Comparison of ENCODE assay signal across 15 cellular contexts in the genomic region with DNA sequence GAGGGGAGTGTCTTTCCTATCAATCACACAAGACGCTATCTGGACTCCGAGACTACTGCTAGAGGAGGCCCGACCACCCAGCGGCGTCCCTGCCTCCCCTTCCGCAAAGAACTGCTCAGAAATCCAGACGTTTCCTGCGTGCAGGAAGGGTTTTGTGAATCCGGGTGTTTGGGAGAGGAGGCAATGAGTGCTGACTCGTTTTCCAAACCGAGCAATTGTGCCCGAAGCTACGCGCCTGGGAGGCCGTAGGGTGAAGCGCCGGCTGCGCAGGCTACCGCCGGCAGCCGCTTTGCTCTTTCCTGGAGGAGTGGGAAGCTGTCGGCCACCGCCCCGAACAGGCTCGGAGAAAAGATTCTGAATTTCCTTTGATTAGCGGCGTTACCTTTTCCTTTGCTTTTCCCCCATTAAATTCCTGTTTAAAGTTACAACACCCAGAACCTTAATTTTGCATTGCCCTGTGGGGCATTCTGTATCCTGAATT. TPM values are rescaled to one million over a fixed set of nuclear protein-coding genes. Genes with fewer than 3 reads are reported as not detected.
DNase-seq lines count a peak whose midpoint lies in the region; ATAC-seq, FAIRE-seq and TF ChIP-seq lines count a peak whose summit lies in the region.
"Had no signal": no experiment of that assay in that cellular context is flagged by ENCODE, and none has a peak within 500 bp of the region (broad histone marks: within the 10 kb centered on the region; RNA-seq: fewer than 3 reads in every experiment).

No MANE protein-coding gene starts in this region.

- no peak for DNase-seq in activated naive CD4-positive, alpha-beta T cell treated with anti-CD3 and anti-CD28 coated beads, Interleukin-2, amount 10 ng/mL, durations not matched to agents 7 days and 5 days
- no peak for DNase-seq in activated naive CD4-positive, alpha-beta T cell treated with anti-CD3 and anti-CD28 coated beads for 36 hours
- peak; percentile 51 for DNase-seq in astrocyte of the hippocampus (ENCODE audit: low read depth, low spot score)
- no peak for DNase-seq in keratinocyte (ENCODE audit: low read depth, low spot score)
- DNase-seq in stimulated activated naive CD8-positive, alpha-beta T cell treated with anti-CD3 and anti-CD28 coated beads, Interleukin-15, Interleukin-2, amounts not matched to agents 100 U/mL and 50 U/mL, for 24 hours, result peak; percentile 11
- DNase-seq: activated CD4-positive, CD25-positive, alpha-beta regulatory T cell treated with anti-CD3 and anti-CD28 coated beads, Interleukin-2, amount 50 U/mL, for 72 hours; body of pancreas; GM23248; immature natural killer cell; midbrain; OCI-M1 had no signal

- peaks cover 94% of the 10 kb centered on the region for H3K27me3 Mint-ChIP-seq in activated naive CD4-positive, alpha-beta T cell treated with anti-CD3 and anti-CD28 coated beads, Interleukin-2, amount 10 ng/mL, durations not matched to agents 7 days and 5 days
- peaks cover 81% of the 10 kb centered on the region for H3K27me3 Mint-ChIP-seq in activated naive CD4-positive, alpha-beta T cell treated with anti-CD3 and anti-CD28 coated beads for 36 hours (ENCODE audit: low read depth)

- peaks cover 15% of the 10 kb centered on the region for H3K4me1 Mint-ChIP-seq in activated naive CD4-positive, alpha-beta T cell treated with anti-CD3 and anti-CD28 coated beads, Interleukin-2, amount 10 ng/mL, durations not matched to agents 7 days and 5 days
- peaks cover 43% of the 10 kb centered on the region for H3K4me1 Mint-ChIP-seq in activated naive CD4-positive, alpha-beta T cell treated with anti-CD3 and anti-CD28 coated beads for 36 hours (ENCODE audit: low read depth)

- peak overlapping the region in 1 of 3 experiments; percentile 37 for H3K4me3 ChIP-seq in keratinocyte (ENCODE audit: control insufficient read depth in 2 of 3, extremely low read depth in 1 of 3, insufficient read depth in 2 of 3, low read depth in 1 of 3, low read length in 3 of 3)
- H3K4me3 ChIP-seq: body of pancreas, GM23248 had no signal

- H3K27ac ChIP-seq in keratinocyte (ENCODE audit: control insufficient read depth, insufficient read depth, low read length), result no peak overlapping the region
- H3K27ac ChIP-seq: body of pancreas, GM23248 had no signal

- ATAC-seq in stimulated activated naive CD8-positive, alpha-beta T cell treated with anti-CD3 and anti-CD28 coated beads, Interleukin-15, Interleukin-2, amounts not matched to agents 100 U/mL and 50 U/mL, for 24 hours, result no peak
- ATAC-seq in HG03159 (IDR thresholded peaks at IDR 0.05; ENCODE audit: unreplicated experiment) (no peak), GM18520 (IDR thresholded peaks at IDR 0.05; ENCODE audit: unreplicated experiment) (no peak), GM19397 (IDR thresholded peaks at IDR 0.05; ENCODE audit: unreplicated experiment) (no peak)
- ATAC-seq: body of pancreas had no signal

- CTCF ChIA-PET in activated naive CD4-positive, alpha-beta T cell treated with anti-CD3 and anti-CD28 coated beads, Interleukin-2, amount 10 ng/mL, durations not matched to agents 7 days and 5 days (lab: Charles Lee), result no interaction called here
- CTCF ChIA-PET in activated naive CD4-positive, alpha-beta T cell treated with anti-CD3 and anti-CD28 coated beads for 36 hours (lab: Charles Lee), result interaction anchor here (1.9 kb wide), 2 partner anchors 35 to 42 kb away, joined by 8 to 9 read pairs; no protein-coding TSS in a partner anchor

- H3K9me3 Mint-ChIP-seq in activated naive CD4-positive, alpha-beta T cell treated with anti-CD3 and anti-CD28 coated beads, Interleukin-2, amount 10 ng/mL, durations not matched to agents 7 days and 5 days, result no peaks in the 10 kb centered on the region
- H3K9me3 Mint-ChIP-seq in activated naive CD4-positive, alpha-beta T cell treated with anti-CD3 and anti-CD28 coated beads for 36 hours, result no peaks in the 10 kb centered on the region

- no peaks in the 10 kb centered on the region for H3K79me2 ChIP-seq in keratinocyte (ENCODE audit: control insufficient read depth, insufficient read depth, low read length)

- H3K9me1 ChIP-seq in keratinocyte (ENCODE audit: control insufficient read depth, extremely low read depth, insufficient read depth, low read length), result no peaks in the 10 kb centered on the region

- H3K36me3 ChIP-seq in keratinocyte (ENCODE audit: control insufficient read depth in 2 of 2, extremely low read depth in 1 of 2, insufficient read depth in 2 of 2, low read length in 2 of 2), result no peaks in the 10 kb centered on the region

- H3K4me3 Mint-ChIP-seq in activated naive CD4-positive, alpha-beta T cell treated with anti-CD3 and anti-CD28 coated beads, Interleukin-2, amount 10 ng/mL, durations not matched to agents 7 days and 5 days, result no peak overlapping the region
- H3K4me3 Mint-ChIP-seq in activated naive CD4-positive, alpha-beta T cell treated with anti-CD3 and anti-CD28 coated beads for 36 hours, result no peak overlapping the region

- no peak overlapping the region for H3K9ac ChIP-seq in keratinocyte (ENCODE audit: control insufficient read depth, extremely low read depth, insufficient read depth, low read length)
- H3K9ac ChIP-seq: GM23248 had no signal

- no peaks in the 10 kb centered on the region for H4K20me1 ChIP-seq in keratinocyte (ENCODE audit: control insufficient read depth, extremely low read depth, insufficient read depth, low read length)

- H3K27me3 ChIP-seq in keratinocyte (ENCODE audit: control insufficient read depth, extremely low read depth, insufficient read depth, low read length), result peaks cover 87% of the 10 kb centered on the region

- peak overlapping the region; percentile 76 for H3K27ac Mint-ChIP-seq in activated naive CD4-positive, alpha-beta T cell treated with anti-CD3 and anti-CD28 coated beads, Interleukin-2, amount 10 ng/mL, durations not matched to agents 7 days and 5 days
- H3K27ac Mint-ChIP-seq in activated naive CD4-positive, alpha-beta T cell treated with anti-CD3 and anti-CD28 coated beads for 36 hours, result no peak overlapping the region
- H3K27ac Mint-ChIP-seq: immature natural killer cell had no signal

- peaks cover 6% of the 10 kb centered on the region for H3K36me3 Mint-ChIP-seq in activated naive CD4-positive, alpha-beta T cell treated with anti-CD3 and anti-CD28 coated beads, Interleukin-2, amount 10 ng/mL, durations not matched to agents 7 days and 5 days
- H3K36me3 Mint-ChIP-seq in activated naive CD4-positive, alpha-beta T cell treated with anti-CD3 and anti-CD28 coated beads for 36 hours (ENCODE audit: low read depth), result peaks cover 1% of the 10 kb centered on the region

- intact Hi-C loops in activated naive CD4-positive, alpha-beta T cell treated with anti-CD3 and anti-CD28 coated beads for 36 hours (cut with micrococcal nuclease), result loop anchor here (1.0 to 10.0 kb wide), 2 partner anchors 30 to 858 kb away; partner anchors contain the start of gene GFRA1

- no peak overlapping the region for H2AFZ ChIP-seq in keratinocyte (ENCODE audit: control insufficient read depth, low read length)

- peaks cover 4% of the 10 kb centered on the region for H3K9me3 ChIP-seq in keratinocyte (ENCODE audit: control insufficient read depth, low read depth, low read length)
- H3K9me3 ChIP-seq: body of pancreas had no signal

- no peak for TF ChIP-seq CTCF in keratinocyte (optimal IDR thresholded peaks at IDR 0.05 in 1 of 3, IDR thresholded peaks at IDR 0.05 in 1 of 3, conservative IDR thresholded peaks at IDR 0.05 in 1 of 3; ENCODE audit: extremely low read depth in 1 of 3, insufficient read depth in 2 of 3, low read length in 3 of 3)

- dilution Hi-C loops in keratinocyte (cut with MboI; ENCODE audit: extremely low pct_ligation_motif_present, low sequenced_read_pairs), result no loop called here

- peak overlapping the region; percentile 41 for H3K4me2 ChIP-seq in keratinocyte (ENCODE audit: control insufficient read depth, extremely low read depth, insufficient read depth, low read depth, low read length)

- no peak for FAIRE-seq in keratinocyte (lab: Jason Lieb, UNC)
- FAIRE-seq: D721Med had no signal

- H3K4me1 ChIP-seq in keratinocyte (ENCODE audit: control insufficient read depth, extremely low read depth, insufficient read depth, low read length), result peaks cover 2% of the 10 kb centered on the region

RNA-seq across cellular contexts. Expression of gene VAX1, which starts 5.3 kb away (rescaled TPM):
- total RNA-seq in activated naive CD4-positive, alpha-beta T cell treated with anti-CD3 and anti-CD28 coated beads for 36 hours, result not detected
- 0.03 to 0.04 TPM in 2 of 3 replicates, not detected in the other for polyA plus RNA-seq in keratinocyte
- not detected for polyA plus RNA-seq in keratinocyte (2011; ENCODE audit: low read depth)
- polyA plus RNA-seq in keratinocyte (2011; cell fraction: cytosol; rRNA removed), result 0.04 TPM in 1 of 2 replicates, not detected in the other
- not detected in 2 replicates for polyA plus RNA-seq in keratinocyte (2011; cell fraction: nucleus; rRNA removed)
- polyA plus RNA-seq in keratinocyte (2012; ENCODE audit: low replicate concordance), result 0.06 TPM in 1 of 2 replicates, not detected in the other
- not detected in 3 replicates for polyA minus RNA-seq in keratinocyte
- polyA minus RNA-seq in keratinocyte (2011; cell fraction: cytosol; rRNA and poly(A)+ RNA removed), result not detected
- polyA minus RNA-seq in keratinocyte (2011; cell fraction: nucleus; rRNA and poly(A)+ RNA removed), result not detected in 2 replicates
- total RNA-seq: body of pancreas, GM23248 had no signal
- polyA plus RNA-seq: GM23248, immature natural killer cell had no signal

Comparison
In these comparisons a context has a peak if more than half of its experiments do, and no peak if none do; other contexts are left out.
1. DNase-seq: peak in astrocyte of the hippocampus (single experiment) and stimulated activated naive CD8-positive, alpha-beta T cell treated with anti-CD3 and anti-CD28 coated beads, Interleukin-15, Interleukin-2, amounts not matched to agents 100 U/mL and 50 U/mL, for 24 hours (single experiment); none in activated naive CD4-positive, alpha-beta T cell treated with anti-CD3 and anti-CD28 coated beads, Interleukin-2, amount 10 ng/mL, durations not matched to agents 7 days and 5 days (single experiment), activated naive CD4-positive, alpha-beta T cell treated with anti-CD3 and anti-CD28 coated beads for 36 hours (single experiment) and keratinocyte (single experiment).